Comparison of ENCODE assay signal across 21 cellular contexts in the genomic region with DNA sequence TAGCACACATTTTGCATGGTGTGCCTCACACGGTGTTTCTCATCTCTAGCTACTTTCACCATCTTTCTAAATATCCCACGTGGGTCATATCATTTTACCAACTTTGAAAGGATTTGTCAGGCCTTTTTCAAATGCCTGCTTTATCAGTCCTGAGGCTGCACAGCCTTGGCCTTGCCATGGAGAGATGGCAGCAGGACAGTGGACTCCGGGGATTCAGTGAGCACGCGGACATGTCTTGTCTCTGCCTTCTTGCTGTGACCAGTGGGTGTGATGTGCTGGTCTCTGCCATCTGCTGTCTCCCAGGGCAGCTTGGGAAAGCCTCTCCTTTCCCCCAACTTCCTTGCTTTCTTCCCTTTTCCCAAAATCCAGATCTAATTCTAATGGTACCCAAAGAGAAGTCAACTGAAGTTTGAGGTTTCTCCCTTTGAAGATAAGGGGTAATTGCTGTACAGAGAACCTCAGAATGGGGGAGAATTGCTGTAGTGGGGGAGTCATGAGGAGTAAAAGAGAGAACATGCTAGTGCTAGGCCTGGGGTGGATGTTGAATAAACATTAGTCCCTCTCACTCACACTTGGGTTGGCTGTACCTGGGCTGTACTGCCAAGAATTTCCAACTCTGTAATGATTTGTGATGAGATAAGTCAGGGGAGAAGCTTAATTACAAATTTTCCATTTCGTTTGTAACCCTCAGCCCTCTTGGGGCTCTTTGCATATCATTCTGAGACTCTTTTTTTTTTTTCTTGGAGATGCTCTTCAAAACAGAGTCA.
DNase-seq lines count a peak whose midpoint lies in the region; TF ChIP-seq lines count a peak whose summit lies in the region.
"Had no signal": no experiment of that assay in that cellular context is flagged by ENCODE, and none has a peak within 500 bp of the region (broad histone marks: within the 10 kb centered on the region; RNA-seq: fewer than 3 reads in every experiment).

No MANE protein-coding gene starts in this region.

- no peaks in the 10 kb centered on the region for H3F3A ChIP-seq in OCI-LY1 (ENCODE audit: insufficient read depth, low read length)

- DNase-seq in activated naive CD4-positive, alpha-beta T cell treated with anti-CD3 and anti-CD28 coated beads for 36 hours: peak; percentile 25
- no peak for DNase-seq in activated naive CD4-positive, alpha-beta T cell (lab: John Stamatoyannopoulos, UW)
- DNase-seq in islet precursor cell (peak; percentile 15), testis (peak; percentile 16), NCI-H524 treated with DMSO at 0.1 percent for 48 hours (lab: John Stamatoyannopoulos, UW) (no peak), mesenteric fat pad (ENCODE audit: low spot score) (no peak)
- DNase-seq in activated CD8-positive, alpha-beta memory T cell treated with anti-CD3 and anti-CD28 coated beads, Interleukin-2, amount 50 U/mL, for 48 hours: no peak
- DNase-seq: activated effector memory CD4-positive, alpha-beta T cell treated with Interleukin-2 at 50 U/mL for 16 hours; hypothalamus; left ventricle myocardium superior; NCI-H510A; NK-92 treated with Interleukin-12 subunit alpha and Interleukin-12 subunit beta, amount 100 ng/mL, for 24 hours; right cardiac atrium; spleen; upper lobe of right lung had no signal

- peak overlapping the region; percentile 88 for H3K27ac ChIP-seq in OCI-LY1 (ENCODE audit: low read depth, low read length, poor library complexity, severe bottlenecking)
- no peak overlapping the region for H3K27ac ChIP-seq in testis
- H3K27ac ChIP-seq: C4-2B, colonic mucosa, SJCRH30, spleen, upper lobe of right lung had no signal

- no peak for TF ChIP-seq CTCF in OCI-LY1 (IDR thresholded peaks at IDR 0.05; ENCODE audit: low read length)
- TF ChIP-seq CTCF in testis (IDR thresholded peaks at IDR 0.05): no peak

- no peak overlapping the region for H2AFZ ChIP-seq in OCI-LY1 (ENCODE audit: low read length)

- no peaks in the 10 kb centered on the region for H4K20me1 ChIP-seq in OCI-LY1 (ENCODE audit: insufficient read depth, low read length)

- H3K4me3 Mint-ChIP-seq in activated naive CD4-positive, alpha-beta T cell treated with anti-CD3 and anti-CD28 coated beads for 36 hours: no peak overlapping the region
- H3K4me3 Mint-ChIP-seq: natural killer cell had no signal

- H3K9ac ChIP-seq in OCI-LY1 (ENCODE audit: low read length): peak overlapping the region; percentile 39; the same call in 1 of the 2 replicates

- WGBS in testis, 2 donors: 70 to 83% methylated on average over 6 of the region's 6 CpGs

- H3K27me3 ChIP-seq in OCI-LY1 (ENCODE audit: insufficient read depth, low read length): no peaks in the 10 kb centered on the region
- H3K27me3 ChIP-seq in testis: no peaks in the 10 kb centered on the region
- H3K27me3 ChIP-seq: colonic mucosa, pancreas, SJCRH30, spleen, upper lobe of right lung had no signal

- intact Hi-C loops in activated naive CD4-positive, alpha-beta T cell treated with anti-CD3 and anti-CD28 coated beads for 36 hours (cut with micrococcal nuclease): loop anchor here (1.0 to 10.0 kb wide), 6 partner anchors 40 to 505 kb away; no protein-coding TSS in a partner anchor
- intact Hi-C loops in testis (cut with DNase I; ENCODE audit: low total_unique reads): no loop called here

- no peaks in the 10 kb centered on the region for H3K9me3 Mint-ChIP-seq in activated naive CD4-positive, alpha-beta T cell treated with anti-CD3 and anti-CD28 coated beads for 36 hours
- H3K9me3 Mint-ChIP-seq: natural killer cell had no signal

- no peaks in the 10 kb centered on the region for H3K9me2 ChIP-seq in OCI-LY1 (ENCODE audit: low read depth, low read length)

- peaks cover 42% of the 10 kb centered on the region for H3K79me2 ChIP-seq in OCI-LY1 (ENCODE audit: insufficient read depth, low read length)

- no peaks in the 10 kb centered on the region for H3K9me3 ChIP-seq in OCI-LY1 (ENCODE audit: low read length)
- no peaks in the 10 kb centered on the region for H3K9me3 ChIP-seq in testis
- H3K9me3 ChIP-seq: colonic mucosa, pancreas, SJCRH30, spleen, upper lobe of right lung had no signal

- peak overlapping the region; percentile 30; the same call in 1 of the 2 replicates for H3K4me2 ChIP-seq in OCI-LY1 (ENCODE audit: low read length)

- CTCF ChIA-PET in activated naive CD4-positive, alpha-beta T cell treated with anti-CD3 and anti-CD28 coated beads for 36 hours (lab: Charles Lee): interaction anchor here (0.6 to 2.7 kb wide), 19 partner anchors 10 to 554 kb away, joined by 3 to 15 read pairs (median 3); no protein-coding TSS in a partner anchor

- H3K4me1 ChIP-seq in OCI-LY1 (ENCODE audit: insufficient read depth, low read length, severe bottlenecking): peaks cover 78% of the 10 kb centered on the region
- peaks cover 30% of the 10 kb centered on the region for H3K4me1 ChIP-seq in testis
- H3K4me1 ChIP-seq: colonic mucosa had no signal

- no peaks in the 10 kb centered on the region for H3K27me3 Mint-ChIP-seq in activated naive CD4-positive, alpha-beta T cell treated with anti-CD3 and anti-CD28 coated beads for 36 hours (ENCODE audit: low read depth)

- H3K4me3 ChIP-seq in OCI-LY1 (ENCODE audit: low read depth, low read length, poor library complexity, severe bottlenecking) (no peak overlapping the region), testis (no peak overlapping the region)
- H3K4me3 ChIP-seq: colonic mucosa, pancreas, SJCRH30, spleen, upper lobe of right lung had no signal

- peaks cover 56% of the 10 kb centered on the region for H3K4me1 Mint-ChIP-seq in activated naive CD4-positive, alpha-beta T cell treated with anti-CD3 and anti-CD28 coated beads for 36 hours (ENCODE audit: low read depth)

- no peaks in the 10 kb centered on the region for H3K36me3 Mint-ChIP-seq in activated naive CD4-positive, alpha-beta T cell treated with anti-CD3 and anti-CD28 coated beads for 36 hours (ENCODE audit: low read depth)
- H3K36me3 Mint-ChIP-seq: natural killer cell had no signal

- H3K36me3 ChIP-seq in OCI-LY1 (ENCODE audit: insufficient read depth, low read length) (no peaks in the 10 kb centered on the region), testis (ENCODE audit: low read depth, missing control alignments) (no peaks in the 10 kb centered on the region)
- H3K36me3 ChIP-seq: colonic mucosa, pancreas, SJCRH30, spleen, upper lobe of right lung had no signal

- peak overlapping the region; percentile 50 for H3K27ac Mint-ChIP-seq in activated naive CD4-positive, alpha-beta T cell treated with anti-CD3 and anti-CD28 coated beads for 36 hours

- no peak for TF ChIP-seq POLR2A in testis (IDR thresholded peaks at IDR 0.05)

Comparison
In these comparisons a context has a peak if more than half of its experiments do, and no peak if none do; other contexts are left out.
1. DNase-seq: peak in activated naive CD4-positive, alpha-beta T cell treated with anti-CD3 and anti-CD28 coated beads for 36 hours (single experiment), islet precursor cell (single experiment) and testis (single experiment); none in activated naive CD4-positive, alpha-beta T cell (0 of 4), NCI-H524 treated with DMSO at 0.1 percent for 48 hours (single experiment), activated CD8-positive, alpha-beta memory T cell treated with anti-CD3 and anti-CD28 coated beads, Interleukin-2, amount 50 U/mL, for 48 hours (single experiment) and mesenteric fat pad (single experiment).